26 cellular contexts compared by ENCODE assay signal in the genomic region with DNA sequence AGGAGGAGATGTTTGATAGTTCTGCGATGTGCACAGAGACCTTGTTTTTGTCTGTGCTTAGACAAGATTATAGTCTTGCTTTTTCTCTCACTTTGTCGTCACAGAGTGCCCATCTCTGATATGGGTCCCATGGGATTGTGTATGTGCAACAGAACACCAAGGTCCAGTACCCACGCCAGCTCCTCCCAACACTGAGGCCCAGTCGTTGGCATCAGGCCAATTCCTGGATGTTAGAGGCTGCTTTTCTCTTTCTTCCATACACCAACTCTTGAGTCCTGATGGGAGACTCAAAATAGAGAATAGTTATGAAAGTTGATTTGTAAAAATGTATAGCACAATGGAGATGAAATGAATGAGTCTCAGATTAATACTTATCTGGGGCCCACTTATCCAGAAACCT. TPM values are rescaled to one million over a fixed set of nuclear protein-coding genes. Genes with fewer than 3 reads are reported as not detected.
"Had no signal": no experiment of that assay in that cellular context is flagged by ENCODE, and none has a peak within 500 bp of the region (broad histone marks: within the 10 kb centered on the region; RNA-seq: fewer than 3 reads in every experiment).

No MANE protein-coding gene starts in this region.

- H3K36me3 ChIP-seq: gastrocnemius medialis, neutrophil, pancreas, suprapubic skin, transverse colon, upper lobe of right lung, uterus had no signal

- H3K27me3 ChIP-seq: gastrocnemius medialis, pancreas, transverse colon, uterus had no signal

- H3K4me3 ChIP-seq: gastrocnemius medialis, lung, pancreas, smooth muscle cell, suprapubic skin, transverse colon, upper lobe of right lung, uterus had no signal

- H3K27ac ChIP-seq: gastrocnemius medialis, neutrophil, pancreas, suprapubic skin, transverse colon, upper lobe of right lung, uterus had no signal

- DNase-seq: cortex of kidney; effector memory CD8-positive, alpha-beta T cell; foreskin fibroblast; gastrocnemius medialis; natural killer cell; pancreas; stimulated activated CD4-positive, alpha-beta T cell treated with anti-CD3 and anti-CD28 coated beads, Interleukin-12 subunit alpha, Interleukin-12 subunit beta, amount 100 ng/mL, for 4 hours; stimulated activated CD4-positive, alpha-beta T cell treated with anti-CD3 and anti-CD28 coated beads, Interleukin-1b, Interleukin-23, amount 100 ng/mL, for 48 hours; stimulated activated CD4-positive, alpha-beta T cell treated with anti-CD3 and anti-CD28 coated beads, Interleukin-4, amount 100 ng/mL, for 1 hour; stimulated activated CD8-positive, alpha-beta memory T cell treated with anti-CD3 and anti-CD28 coated beads, Interleukin-4, amount 100 ng/mL, for 48 hours; stimulated activated naive CD4-positive, alpha-beta T cell; stimulated activated naive CD8-positive, alpha-beta T cell treated with anti-CD3 and anti-CD28 coated beads, Interleukin-15, amount 100 ng/mL, for 72 hours; transverse colon; upper lobe of right lung; uterus had no signal

- H3K4me1 ChIP-seq: pancreas, suprapubic skin, upper lobe of right lung, uterus had no signal

- H3K9me3 ChIP-seq: gastrocnemius medialis, neutrophil, pancreas, suprapubic skin, transverse colon, upper lobe of right lung, uterus had no signal

- H3K4me2 ChIP-seq: smooth muscle cell had no signal

- ATAC-seq: effector memory CD8-positive, alpha-beta T cell; gastrocnemius medialis; left lobe of liver; natural killer cell; pancreas; sciatic nerve; stimulated activated naive CD8-positive, alpha-beta T cell treated with anti-CD3 and anti-CD28 coated beads, Interleukin-15, amount 100 ng/mL, for 72 hours; upper lobe of right lung had no signal

RNA-seq across cellular contexts. Expression of a gene that starts 22.7 kb away (rescaled TPM):
- total RNA-seq: dermis microvascular lymphatic vessel endothelial cell, gastrocnemius medialis, glomerular endothelial cell, left lobe of liver, liver, mononuclear cell, natural killer cell, omental fat pad, sciatic nerve, smooth muscle cell, suprapubic skin, transverse colon, upper lobe of right lung, uterus had no signal
